In genomic region chr3:20047341-20047779, GRCh38 we compare ENCODE assay signal across 21 cellular contexts. TPM values are rescaled to one million over a fixed set of nuclear protein-coding genes. Genes with fewer than 3 reads are reported as not detected.
A peak's percentile ranks its signal among the peaks of the same experiment; 100 is the strongest.
DNase-seq lines count a peak whose midpoint lies in the region; ATAC-seq and TF ChIP-seq lines count a peak whose summit lies in the region.
"Had no signal": no experiment of that assay in that cellular context is flagged by ENCODE, and none has a peak within 500 bp of the region (broad histone marks: within the 10 kb centered on the region; RNA-seq: fewer than 3 reads in every experiment).

No MANE protein-coding gene starts in this region.

- peaks cover 1% of the 10 kb centered on the region for H3K36me3 Mint-ChIP-seq in activated CD4-positive, alpha-beta T cell treated with anti-CD3 and anti-CD28 coated beads for 36 hours (ENCODE audit: low read depth)
- H3K36me3 Mint-ChIP-seq in T-cell (peaks cover 11% of the 10 kb centered on the region), memory B cell (no peaks in the 10 kb centered on the region)

- peak overlapping the region; percentile 68 for H3K27ac Mint-ChIP-seq in activated CD4-positive, alpha-beta T cell treated with anti-CD3 and anti-CD28 coated beads for 36 hours
- H3K27ac Mint-ChIP-seq in T-cell, result peak overlapping the region; percentile 5 to 69
- H3K27ac Mint-ChIP-seq in memory B cell, result peak overlapping the region; percentile 96

- CTCF ChIA-PET in activated CD4-positive, alpha-beta T cell treated with anti-CD3 and anti-CD28 coated beads for 36 hours (lab: Charles Lee), result no interaction called here
- CTCF ChIA-PET in T-cell (lab: Charles Lee), result no interaction called here

- H3K36me3 ChIP-seq in thyroid gland, result no peaks in the 10 kb centered on the region
- H3K36me3 ChIP-seq: pancreas had no signal

- no peak for TF ChIP-seq CTCF in thyroid gland (IDR thresholded peaks at IDR 0.05)

- intact Hi-C loops in activated CD4-positive, alpha-beta T cell treated with anti-CD3 and anti-CD28 coated beads for 36 hours (cut with DNase I, micrococcal nuclease), result no loop called here
- intact Hi-C loops in thyroid gland (cut with DNase I), result no loop called here

- H3K4me3 Mint-ChIP-seq in activated CD4-positive, alpha-beta T cell treated with anti-CD3 and anti-CD28 coated beads for 36 hours, result no peak overlapping the region
- H3K4me3 Mint-ChIP-seq in T-cell, result peak overlapping the region in 2 of 3 donors; percentile 37 to 42
- peak overlapping the region; percentile 89 for H3K4me3 Mint-ChIP-seq in memory B cell
- H3K4me3 Mint-ChIP-seq: CD8-positive, alpha-beta T cell had no signal

- no peak overlapping the region for H3K4me3 ChIP-seq in thyroid gland (replicated peaks in 1 of 3)
- H3K4me3 ChIP-seq: pancreas, testis had no signal

- H3K27me3 ChIP-seq in thyroid gland, result no peaks in the 10 kb centered on the region
- H3K27me3 ChIP-seq: pancreas, testis had no signal

- peak overlapping the region; percentile 57 to 79 (median 76) for H3K27ac ChIP-seq in thyroid gland
- no peak overlapping the region for H3K27ac ChIP-seq in caudate nucleus (ENCODE audit: low read depth, low read length)

- H3K4me1 Mint-ChIP-seq in activated CD4-positive, alpha-beta T cell treated with anti-CD3 and anti-CD28 coated beads for 36 hours, result peaks cover 76% of the 10 kb centered on the region
- H3K4me1 Mint-ChIP-seq in T-cell (peaks cover 80 to 98% (median 92%) of the 10 kb centered on the region in 3 donors), memory B cell (peaks cover 45% of the 10 kb centered on the region)

- H3K9me3 Mint-ChIP-seq in activated CD4-positive, alpha-beta T cell treated with anti-CD3 and anti-CD28 coated beads for 36 hours (ENCODE audit: low read depth), result no peaks in the 10 kb centered on the region
- H3K9me3 Mint-ChIP-seq in T-cell (no peaks in the 10 kb centered on the region), memory B cell (no peaks in the 10 kb centered on the region)
- H3K9me3 Mint-ChIP-seq: CD8-positive, alpha-beta T cell had no signal

- POLR2A ChIA-PET in activated CD4-positive, alpha-beta T cell treated with anti-CD3 and anti-CD28 coated beads for 36 hours (lab: Charles Lee), result no interaction called here
- POLR2A ChIA-PET in T-cell (lab: Charles Lee), result interaction anchor here in 1 of 2 donors (0.6 kb wide), 1 partner anchor 11 kb away, joined by 5 read pairs; no protein-coding TSS in a partner anchor

- TF ChIP-seq POLR2A in thyroid gland (IDR thresholded peaks at IDR 0.05), result no peak

- H3K9me3 ChIP-seq in thyroid gland, result no peaks in the 10 kb centered on the region
- H3K9me3 ChIP-seq: pancreas, testis had no signal

- no peak for DNase-seq in activated CD4-positive, alpha-beta T cell treated with anti-CD3 and anti-CD28 coated beads for 36 hours
- DNase-seq in activated CD4-positive, alpha-beta T cell treated with anti-CD3 and anti-CD28 coated beads for 4 hours, result no peak
- DNase-seq in T-cell, result no peak
- DNase-seq in memory B cell (ENCODE audit: low spot score in 2 of 2), result no peak
- DNase-seq in thyroid gland, result no peak
- DNase-seq in stimulated activated CD4-positive, alpha-beta T cell treated with anti-CD3 and anti-CD28 coated beads, Interleukin-4, amount 100 ng/mL, for 4 hours, result no peak
- DNase-seq in caudate nucleus (lab: John Stamatoyannopoulos, UW), result no peak
- DNase-seq in inferior parietal cortex (ENCODE audit: extremely low spot score), result no peak
- DNase-seq: activated CD8-positive, alpha-beta memory T cell treated with anti-CD3 and anti-CD28 coated beads for 24 hours; activated naive CD4-positive, alpha-beta T cell treated with Interleukin-2 at 50 U/mL for 16 hours; CD8-positive, alpha-beta T cell; glutamatergic neuron; islet precursor cell; NCI-H2107; pancreas; SHP77; T1000; testis had no signal

- no peaks in the 10 kb centered on the region for H3K27me3 Mint-ChIP-seq in activated CD4-positive, alpha-beta T cell treated with anti-CD3 and anti-CD28 coated beads for 36 hours
- H3K27me3 Mint-ChIP-seq in T-cell (no peaks in the 10 kb centered on the region), memory B cell (no peaks in the 10 kb centered on the region)

- H3K4me1 ChIP-seq in thyroid gland, result peaks cover 47 to 50% of the 10 kb centered on the region in 2 donors

- peak; percentile 10 for ATAC-seq in activated CD4-positive, alpha-beta T cell treated with anti-CD3 and anti-CD28 coated beads for 36 hours
- ATAC-seq in T-cell (replicated peaks in 1 of 4) (no peak), memory B cell (ENCODE audit: low read depth) (no peak)
- ATAC-seq: CD8-positive, alpha-beta T cell; pancreas had no signal

- WGBS in thyroid gland, 2 donors, result 85 to 88% methylated on average over 7 of the region's 7 CpGs

RNA-seq across cellular contexts. Expression of gene KAT2B, which starts 7.1 kb away (rescaled TPM):
- total RNA-seq in activated CD4-positive, alpha-beta T cell treated with anti-CD3 and anti-CD28 coated beads for 36 hours, result 10 to 100 TPM; 17.2 to 18.5 TPM
- total RNA-seq in T-cell, result 10 to 100 TPM; 49.5 to 98.8 (median 80.8) TPM
- total RNA-seq in thyroid gland, result 100 to 1,000 TPM in 1 of 4 donors, 10 to 100 TPM in 3; 57.2 to 122 (median 74.9) TPM

RNA-seq across cellular contexts. Expression of gene PP2D1, which starts 35.3 kb away (rescaled TPM):
- not detected for total RNA-seq in activated CD4-positive, alpha-beta T cell treated with anti-CD3 and anti-CD28 coated beads for 36 hours
- total RNA-seq in T-cell (not detected), thyroid gland (not detected)
- total RNA-seq: A172; bronchial epithelial cell; CD8-positive, alpha-beta T cell; M059J; pancreas had no signal

Comparison
In these comparisons a context has a peak if more than half of its experiments do, and no peak if none do; other contexts are left out.
1. H3K27ac Mint-ChIP-seq: peak in every context shown above with its lines; median percentile 96 in memory B cell; 68 in activated CD4-positive, alpha-beta T cell treated with anti-CD3 and anti-CD28 coated beads for 36 hours; 37 in T-cell.